In the genomic region with DNA sequence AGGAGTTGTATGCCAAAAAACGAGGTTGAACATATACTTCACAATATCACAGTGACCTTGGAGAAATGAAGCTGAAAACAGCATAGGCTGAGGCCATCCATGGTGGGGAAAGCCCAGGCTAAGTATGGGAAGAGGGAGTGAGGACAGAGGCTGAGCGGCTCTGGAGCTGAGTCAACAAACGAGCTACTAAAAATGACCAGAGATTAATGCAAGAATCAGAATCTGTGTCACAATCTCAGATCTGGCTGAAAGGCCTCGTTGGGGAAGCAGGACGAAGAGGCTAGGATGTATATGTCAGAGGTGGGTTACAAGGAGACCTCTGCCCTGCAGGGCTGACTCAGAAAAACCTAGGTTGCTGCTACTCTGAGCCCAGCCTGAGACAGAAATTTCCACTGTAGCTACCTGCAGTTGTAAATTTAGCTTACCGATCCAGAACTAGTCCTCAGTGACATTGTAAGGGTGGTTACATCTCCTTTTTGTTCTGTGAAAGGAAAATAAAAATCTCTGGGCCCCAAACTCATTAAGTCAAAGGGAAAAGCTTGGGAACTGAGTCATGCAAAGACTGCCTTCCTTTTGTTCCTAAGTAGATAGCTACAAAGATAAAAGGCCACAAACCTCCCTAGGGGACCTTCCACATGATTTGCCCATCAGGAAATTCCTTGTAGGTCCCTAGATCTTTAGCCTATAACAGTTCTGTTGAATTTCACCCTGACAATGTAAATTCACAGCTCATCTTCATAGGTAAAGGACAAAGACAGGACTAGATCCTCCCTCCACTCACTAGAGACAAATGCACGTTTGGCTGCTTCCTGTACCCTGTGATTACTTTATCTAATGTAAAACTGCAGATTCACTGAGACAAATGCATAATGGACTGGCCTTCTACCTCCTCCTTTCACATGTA, we compare ENCODE assay signal across 14 cellular contexts. TPM values are rescaled to one million over a fixed set of nuclear protein-coding genes. Genes with fewer than 3 reads are reported as not detected.
DNase-seq lines count a peak whose midpoint lies in the region; ATAC-seq lines count a peak whose summit lies in the region.
"Had no signal": no experiment of that assay in that cellular context is flagged by ENCODE, and none has a peak within 500 bp of the region (broad histone marks: within the 10 kb centered on the region; RNA-seq: fewer than 3 reads in every experiment).

No MANE protein-coding gene starts in this region.

- H3K36me3 ChIP-seq in HUES64 (ENCODE audit: insufficient read depth, low read length) (no peaks in the 10 kb centered on the region), iPS-18a (ENCODE audit: control insufficient read depth, low read depth, low read length) (no peaks in the 10 kb centered on the region)

- WGBS in HUES64 = 3% methylated on average over 6 of the region's 7 CpGs

- H3K4me3 ChIP-seq in HUES64 (ENCODE audit: low read length) = peak overlapping the region; percentile 27
- H3K4me3 ChIP-seq in iPS-18a (ENCODE audit: low read length) = peak overlapping the region; percentile 37

- DNase-seq in COLO829 (ENCODE audit: low spot score) (peak; percentile 74), astrocyte of the hippocampus (ENCODE audit: low read depth, low spot score) (peak; percentile 77), NCI-H69 (lab: John Stamatoyannopoulos, UW) (no peak), NCI-H1105 (lab: John Stamatoyannopoulos, UW) (no peak), DMS53 (lab: John Stamatoyannopoulos, UW) (no peak)
- DNase-seq: activated CD4-positive, alpha-beta T cell treated with anti-CD3 and anti-CD28 coated beads, Interleukin-2, amount 50 U/mL, for 4 hours; NCI-H2029; Right ventricle myocardium superior; stimulated activated naive CD4-positive, alpha-beta T cell had no signal

- H3K9ac ChIP-seq in HUES64 (ENCODE audit: low read depth, low read length) = peak overlapping the region; percentile 82
- H3K9ac ChIP-seq in iPS-18a (ENCODE audit: low read length) = peak overlapping the region; percentile 69

- H3K4me1 ChIP-seq in HUES64 (ENCODE audit: insufficient read depth, low read length) (peaks cover 57% of the 10 kb centered on the region), iPS-18a (ENCODE audit: control insufficient read depth, low read depth, low read length) (peaks cover 45% of the 10 kb centered on the region)

- H3K9me3 ChIP-seq in HUES64 (ENCODE audit: insufficient read depth, low read depth, low read length) = no peaks in the 10 kb centered on the region
- no peaks in the 10 kb centered on the region for H3K9me3 ChIP-seq in iPS-18a (ENCODE audit: control insufficient read depth, low read depth, low read length)

- H3K27ac ChIP-seq in HUES64 (ENCODE audit: low read depth, low read length) (peak overlapping the region; percentile 97), iPS-18a (ENCODE audit: low read length) (peak overlapping the region; percentile 88)
- H3K27ac ChIP-seq: HL-60 had no signal

- no peak for ATAC-seq in HG02884 (IDR thresholded peaks at IDR 0.05; ENCODE audit: unreplicated experiment)
- ATAC-seq: left lobe of liver had no signal

- no peaks in the 10 kb centered on the region for H3K27me3 ChIP-seq in HUES64 (ENCODE audit: insufficient read depth, low read length)
- no peaks in the 10 kb centered on the region for H3K27me3 ChIP-seq in iPS-18a (ENCODE audit: control insufficient read depth, insufficient read depth, low read length)

RNA-seq across cellular contexts. Expression of a gene that starts 8.5 kb away (rescaled TPM):
- 489 TPM for polyA plus RNA-seq in HUES64 (2013, experiment 1 of 2)
- 497 TPM for polyA plus RNA-seq in HUES64 (2013, experiment 2 of 2)

RNA-seq across cellular contexts. Expression of a gene that starts 47.4 kb away (rescaled TPM):
- polyA plus RNA-seq in HUES64 (2013, experiment 1 of 2) = 24.4 TPM
- 25.0 TPM for polyA plus RNA-seq in HUES64 (2013, experiment 2 of 2)

Comparison
In these comparisons a context has a peak if more than half of its experiments do, and no peak if none do; other contexts are left out.
1. DNase-seq: peak in COLO829 (single experiment) and astrocyte of the hippocampus (single experiment); none in NCI-H69 (single experiment), NCI-H1105 (single experiment) and DMS53 (single experiment).